In the genomic region with DNA sequence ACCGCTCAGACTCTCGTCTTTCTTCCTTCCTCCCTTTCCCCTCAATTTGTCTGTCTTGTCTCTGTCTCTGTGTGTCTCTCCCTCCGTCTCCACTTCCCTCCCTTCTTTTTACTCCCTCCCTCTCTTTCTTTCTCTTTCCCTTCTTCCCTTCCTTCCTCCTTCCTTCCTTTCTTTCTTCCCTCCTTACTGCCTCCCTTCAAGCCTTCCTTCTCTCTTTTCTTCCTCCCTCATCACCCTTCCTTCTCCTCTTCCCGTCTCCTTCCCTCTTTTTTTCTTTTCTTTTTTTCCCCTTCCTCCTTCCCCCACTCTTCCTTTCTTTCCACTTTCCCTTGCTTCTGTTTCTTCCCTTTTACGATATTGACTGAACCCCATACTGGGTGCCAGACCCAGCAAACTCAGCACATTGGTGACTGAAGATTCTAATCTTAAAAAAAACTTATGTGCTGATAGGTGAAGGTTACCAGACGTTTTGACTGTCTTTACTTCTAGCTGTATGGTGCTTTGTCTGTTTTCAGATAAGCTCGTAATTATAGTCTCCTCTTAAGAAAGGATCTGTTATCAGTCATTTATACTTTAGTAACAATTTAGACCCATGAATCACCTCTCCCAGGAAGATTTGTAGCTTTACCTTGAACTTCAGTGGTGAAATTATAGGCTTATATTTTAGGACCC, we compare ENCODE assay signal across 8 cellular contexts. TPM values are rescaled to one million over a fixed set of nuclear protein-coding genes. Genes with fewer than 3 reads are reported as not detected.
DNase-seq lines count a peak whose midpoint lies in the region; ATAC-seq and TF ChIP-seq lines count a peak whose summit lies in the region.

No MANE protein-coding gene starts in this region.

- WGBS in lung, 2 donors = 18 to 32% methylated on average over 5 to 7 of the region's 7 CpGs
- 20 to 28% methylated on average over 5 to 7 of the region's 7 CpGs for WGBS in aorta, 2 donors

- ATAC-seq in lung (ENCODE audit: insufficient read depth, low FRiP score) (no peak), aorta (ENCODE audit: low FRiP score) (no peak)

- H3K4me3 ChIP-seq in right atrium auricular region = peak overlapping the region; percentile 33 to 98
- H3K4me3 ChIP-seq in lung = peak overlapping the region; percentile 32
- H3K4me3 ChIP-seq in aorta (ENCODE audit: low read length in 2 of 2) = peak overlapping the region; percentile 99 to 100

- H3K27ac ChIP-seq in right atrium auricular region (peak overlapping the region in 1 of 2 donors; percentile 53), lung (ENCODE audit: low read depth in 1 of 2, low read length in 1 of 2) (no peak overlapping the region), aorta (ENCODE audit: low read depth in 1 of 2, low read length in 2 of 2) (peak overlapping the region in 1 of 2 donors; percentile 75)

- intact Hi-C loops in cardiac septum (cut with DNase I) (loop anchor here (10.0 kb wide), 3 partner anchors 154 to 376 kb away; a partner anchor contains a TSS), aorta (cut with DNase I) (loop anchor here (5.0 to 10.0 kb wide), 7 partner anchors 42 to 344 kb away; a partner anchor contains a TSS)
- intact Hi-C loops in activated T-helper 2 cell treated with anti-CD3 and anti-CD28 coated beads, Interferon-gamma antibody, Interleukin-2, Interleukin-4, amounts not matched to agents 10 μg/mL and 5 μg/mL and 100 μg/mL, durations not matched to agents 14 hours and 24 hours and 36 hours (cut with micrococcal nuclease) = loop anchor here (2.0 to 5.0 kb wide), 5 partner anchors 30 to 378 kb away; no protein-coding TSS in a partner anchor

- no peaks in the 10 kb centered on the region for H3K9me3 Mint-ChIP-seq in activated T-helper 2 cell treated with anti-CD3 and anti-CD28 coated beads, Interferon-gamma antibody, Interleukin-2, Interleukin-4, amounts not matched to agents 10 μg/mL and 5 μg/mL and 100 μg/mL, durations not matched to agents 14 hours and 24 hours and 36 hours

- peak overlapping the region; percentile 89 for H3K27ac Mint-ChIP-seq in activated T-helper 2 cell treated with anti-CD3 and anti-CD28 coated beads, Interferon-gamma antibody, Interleukin-2, Interleukin-4, amounts not matched to agents 10 μg/mL and 5 μg/mL and 100 μg/mL, durations not matched to agents 14 hours and 24 hours and 36 hours

- TF ChIP-seq CTCF in right atrium auricular region (IDR thresholded peaks at IDR 0.05) (peak in 1 of 2 donors; percentile 0), lung (IDR thresholded peaks at IDR 0.05; ENCODE audit: control extremely low read depth, extremely low read depth) (no peak), GM13976 (IDR thresholded peaks at IDR 0.05; ENCODE audit: borderline replicate concordance, control extremely low read depth, extremely low read depth, insufficient read depth, missing control alignments) (no peak)

- DNase-seq in right atrium auricular region (ENCODE audit: low spot score) (no peak), cardiac septum (ENCODE audit: low spot score) (no peak), lung (ENCODE audit: low spot score) (no peak), aorta (no peak), amygdala (lab: John Stamatoyannopoulos, UW) (no peak), GM13976 (ENCODE audit: low spot score) (no peak), NCI-H1694 (lab: John Stamatoyannopoulos, UW) (no peak)
- no peak for DNase-seq in activated T-helper 2 cell treated with anti-CD3 and anti-CD28 coated beads, Interferon-gamma antibody, Interleukin-2, Interleukin-4, amounts not matched to agents 10 μg/mL and 5 μg/mL and 100 μg/mL, durations not matched to agents 14 hours and 24 hours and 36 hours (ENCODE audit: low spot score)

- in situ Hi-C loops in GM13976 (cut with MboI; ENCODE audit: low sequenced_read_pairs, unreplicated experiment) = no loop called here

- peak overlapping the region; percentile 82 for H3K4me3 Mint-ChIP-seq in activated T-helper 2 cell treated with anti-CD3 and anti-CD28 coated beads, Interferon-gamma antibody, Interleukin-2, Interleukin-4, amounts not matched to agents 10 μg/mL and 5 μg/mL and 100 μg/mL, durations not matched to agents 14 hours and 24 hours and 36 hours (ENCODE audit: low read depth)

- peaks cover 36% of the 10 kb centered on the region for H3K36me3 Mint-ChIP-seq in activated T-helper 2 cell treated with anti-CD3 and anti-CD28 coated beads, Interferon-gamma antibody, Interleukin-2, Interleukin-4, amounts not matched to agents 10 μg/mL and 5 μg/mL and 100 μg/mL, durations not matched to agents 14 hours and 24 hours and 36 hours (ENCODE audit: low read depth)

- H3K4me1 ChIP-seq in right atrium auricular region (peaks cover 0 to 26% of the 10 kb centered on the region in 2 donors), lung (ENCODE audit: control insufficient read depth in 2 of 2, insufficient read depth in 2 of 2, low read length in 2 of 2) (peaks cover 0 to 4% of the 10 kb centered on the region in 2 donors), aorta (ENCODE audit: control insufficient read depth in 1 of 2, insufficient read depth in 2 of 2, low read length in 2 of 2) (peaks cover 0 to 2% of the 10 kb centered on the region in 2 donors)

- H3K27me3 Mint-ChIP-seq in activated T-helper 2 cell treated with anti-CD3 and anti-CD28 coated beads, Interferon-gamma antibody, Interleukin-2, Interleukin-4, amounts not matched to agents 10 μg/mL and 5 μg/mL and 100 μg/mL, durations not matched to agents 14 hours and 24 hours and 36 hours (ENCODE audit: low read depth) = no peaks in the 10 kb centered on the region

- H3K9me3 ChIP-seq in right atrium auricular region = no peaks in the 10 kb centered on the region
- no peaks in the 10 kb centered on the region for H3K9me3 ChIP-seq in lung (ENCODE audit: control insufficient read depth in 2 of 2, insufficient read depth in 1 of 2, low read length in 1 of 2)
- H3K9me3 ChIP-seq in aorta (ENCODE audit: control insufficient read depth, low read length) = no peaks in the 10 kb centered on the region

- H3K4me1 Mint-ChIP-seq in activated T-helper 2 cell treated with anti-CD3 and anti-CD28 coated beads, Interferon-gamma antibody, Interleukin-2, Interleukin-4, amounts not matched to agents 10 μg/mL and 5 μg/mL and 100 μg/mL, durations not matched to agents 14 hours and 24 hours and 36 hours (ENCODE audit: low read depth) = peaks cover 37% of the 10 kb centered on the region

- H3K27me3 ChIP-seq in right atrium auricular region (no peaks in the 10 kb centered on the region), lung (ENCODE audit: control insufficient read depth, insufficient read depth) (no peaks in the 10 kb centered on the region), aorta (ENCODE audit: control insufficient read depth in 1 of 2, insufficient read depth in 2 of 2, low read length in 1 of 2) (no peaks in the 10 kb centered on the region)

- H3K36me3 ChIP-seq in right atrium auricular region = peaks cover 1% of the 10 kb centered on the region
- H3K36me3 ChIP-seq in lung (ENCODE audit: control insufficient read depth in 2 of 2, insufficient read depth in 2 of 2, low read length in 2 of 2) = peaks cover 0 to 3% of the 10 kb centered on the region in 2 donors
- H3K36me3 ChIP-seq in aorta (ENCODE audit: control insufficient read depth in 1 of 2, insufficient read depth in 2 of 2, low read length in 1 of 2) = no peaks in the 10 kb centered on the region

RNA-seq across cellular contexts. Expression of a gene that starts 0.5 kb away (rescaled TPM):
- total RNA-seq in right atrium auricular region = 10 to 100 TPM; 28.0 to 28.9 TPM
- total RNA-seq in cardiac septum = 53.4 TPM
- 76.0 and 79.5 TPM in 2 replicates for total RNA-seq in activated T-helper 2 cell treated with anti-CD3 and anti-CD28 coated beads, Interferon-gamma antibody, Interleukin-2, Interleukin-4, amounts not matched to agents 10 μg/mL and 5 μg/mL and 100 μg/mL, durations not matched to agents 14 hours and 24 hours and 36 hours
- total RNA-seq in lung = 10 to 100 TPM; 52.8 to 54.1 TPM
- polyA plus RNA-seq in lung = 10 to 100 TPM; 33.9 to 54.6 TPM
- total RNA-seq in aorta = 10 to 100 TPM; 64.2 to 90.2 TPM
- 10 to 100 TPM; 37.7 to 53.3 TPM for polyA plus RNA-seq in aorta

Comparison
In these comparisons a context has a peak if more than half of its experiments do, and no peak if none do; other contexts are left out.
1. H3K4me3 ChIP-seq: peak in every context shown above with its lines; median percentile 100 in aorta; 66 in right atrium auricular region; 32 in lung.